ENCODE assay signal across 23 cellular contexts in the genomic region with DNA sequence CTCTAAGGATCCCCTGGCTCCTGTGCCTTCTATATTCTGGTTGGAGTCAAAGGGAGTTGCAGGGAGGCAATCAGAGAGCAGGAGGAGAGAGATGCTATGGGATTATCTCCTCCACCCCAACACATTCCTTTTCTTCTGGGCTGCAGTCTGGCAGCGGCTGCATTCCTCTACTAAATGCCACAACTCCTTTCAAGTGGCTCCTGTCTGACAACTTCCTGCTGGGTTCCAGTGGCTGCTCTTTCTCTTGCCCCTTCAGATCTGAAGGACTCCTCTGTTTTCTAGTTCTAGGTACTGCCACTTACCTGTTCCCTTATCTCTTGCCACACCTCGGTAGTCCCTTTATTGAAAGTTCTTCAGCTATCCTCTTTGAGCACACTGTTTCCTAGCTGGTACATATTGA.
"Had no signal": no experiment of that assay in that cellular context is flagged by ENCODE, and none has a peak within 500 bp of the region (broad histone marks: within the 10 kb centered on the region; RNA-seq: fewer than 3 reads in every experiment).

No MANE protein-coding gene starts in this region.

- ATAC-seq: activated CD4-positive, alpha-beta T cell treated with anti-CD3 and anti-CD28 coated beads for 36 hours; heart left ventricle; left ventricle myocardium superior; mucosa of descending colon; right lobe of liver; stimulated activated naive CD8-positive, alpha-beta T cell treated with anti-CD3 and anti-CD28 coated beads, Interleukin-15, amount 100 ng/mL, for 72 hours had no signal

- H3K4me3 ChIP-seq: heart left ventricle, mucosa of descending colon, right lobe of liver, skin epidermis, transverse colon, vagina had no signal

- H3K27ac ChIP-seq: epithelial cell of prostate, heart left ventricle, right lobe of liver, skin epidermis, transverse colon, vagina had no signal

- H3K27ac Mint-ChIP-seq: activated B cell treated with CpG ODN at 0.5 μM for 24 hours; activated CD4-positive, alpha-beta memory T cell treated with anti-CD3 and anti-CD28 coated beads, Interleukin-2, amount 10 ng/mL, durations not matched to agents 7 days and 5 days; activated CD4-positive, alpha-beta T cell treated with anti-CD3 and anti-CD28 coated beads for 36 hours; activated naive CD4-positive, alpha-beta T cell treated with anti-CD3 and anti-CD28 coated beads, Interleukin-2, amount 10 ng/mL, durations not matched to agents 7 days and 5 days; memory B cell; nephron progenitor cell; stimulated activated naive CD8-positive, alpha-beta T cell treated with anti-CD3 and anti-CD28 coated beads, Interleukin-15, amount 100 ng/mL, for 72 hours; T-helper 1 cell treated with Interleukin-12 subunit alpha and Interleukin-12 subunit beta and Interleukin-4 antibody, amounts not matched to agents 30 μg/mL and 1 μg/mL, for 36 hours had no signal

- H3K4me1 Mint-ChIP-seq: activated B cell treated with CpG ODN at 0.5 μM for 24 hours; activated CD4-positive, alpha-beta memory T cell treated with anti-CD3 and anti-CD28 coated beads, Interleukin-2, amount 10 ng/mL, durations not matched to agents 7 days and 5 days; activated CD4-positive, alpha-beta T cell treated with anti-CD3 and anti-CD28 coated beads for 36 hours; activated naive CD4-positive, alpha-beta T cell treated with anti-CD3 and anti-CD28 coated beads, Interleukin-2, amount 10 ng/mL, durations not matched to agents 7 days and 5 days; nephron progenitor cell; stimulated activated naive CD8-positive, alpha-beta T cell treated with anti-CD3 and anti-CD28 coated beads, Interleukin-15, amount 100 ng/mL, for 72 hours had no signal

- DNase-seq: activated B cell treated with CpG ODN at 0.5 μM for 24 hours; activated CD4-positive, alpha-beta memory T cell treated with anti-CD3 and anti-CD28 coated beads, Interleukin-2, amount 10 ng/mL, durations not matched to agents 7 days and 5 days; activated CD4-positive, alpha-beta T cell treated with anti-CD3 and anti-CD28 coated beads for 36 hours; activated effector memory CD4-positive, alpha-beta T cell treated with anti-CD3 and anti-CD28 coated beads, Interleukin-2, amount 50 U/mL, for 16 hours; activated naive CD4-positive, alpha-beta T cell treated with anti-CD3 and anti-CD28 coated beads, Interleukin-2, amount 10 ng/mL, durations not matched to agents 7 days and 5 days; amygdala; cortex of kidney; heart left ventricle; left ventricle myocardium superior; mucosa of descending colon; nephron progenitor cell; occipital lobe; posterior cingulate gyrus; right lobe of liver; stimulated activated CD4-positive, alpha-beta T cell treated with anti-CD3 and anti-CD28 coated beads, Interleukin-1b, Interleukin-23, amount 100 ng/mL, for 48 hours; stimulated activated naive CD8-positive, alpha-beta T cell treated with anti-CD3 and anti-CD28 coated beads, Interleukin-15, amount 100 ng/mL, for 72 hours; T1000; transverse colon had no signal

- H3K27me3 ChIP-seq: right lobe of liver, transverse colon, vagina had no signal

- H3K4me3 Mint-ChIP-seq: activated B cell treated with CpG ODN at 0.5 μM for 24 hours; activated CD4-positive, alpha-beta memory T cell treated with anti-CD3 and anti-CD28 coated beads, Interleukin-2, amount 10 ng/mL, durations not matched to agents 7 days and 5 days; activated CD4-positive, alpha-beta T cell treated with anti-CD3 and anti-CD28 coated beads for 36 hours; activated naive CD4-positive, alpha-beta T cell treated with anti-CD3 and anti-CD28 coated beads, Interleukin-2, amount 10 ng/mL, durations not matched to agents 7 days and 5 days; memory B cell; nephron progenitor cell; stimulated activated naive CD8-positive, alpha-beta T cell treated with anti-CD3 and anti-CD28 coated beads, Interleukin-15, amount 100 ng/mL, for 72 hours; T-helper 1 cell treated with Interleukin-12 subunit alpha and Interleukin-12 subunit beta and Interleukin-4 antibody, amounts not matched to agents 30 μg/mL and 1 μg/mL, for 36 hours had no signal

- H3K9me3 Mint-ChIP-seq: activated B cell treated with CpG ODN at 0.5 μM for 24 hours; activated CD4-positive, alpha-beta memory T cell treated with anti-CD3 and anti-CD28 coated beads, Interleukin-2, amount 10 ng/mL, durations not matched to agents 7 days and 5 days; activated naive CD4-positive, alpha-beta T cell treated with anti-CD3 and anti-CD28 coated beads, Interleukin-2, amount 10 ng/mL, durations not matched to agents 7 days and 5 days; memory B cell; nephron progenitor cell; stimulated activated naive CD8-positive, alpha-beta T cell treated with anti-CD3 and anti-CD28 coated beads, Interleukin-15, amount 100 ng/mL, for 72 hours; T-helper 1 cell treated with Interleukin-12 subunit alpha and Interleukin-12 subunit beta and Interleukin-4 antibody, amounts not matched to agents 30 μg/mL and 1 μg/mL, for 36 hours had no signal

- H3K36me3 ChIP-seq: heart left ventricle, right lobe of liver, transverse colon, vagina had no signal

- H3K36me3 Mint-ChIP-seq: activated naive CD4-positive, alpha-beta T cell treated with anti-CD3 and anti-CD28 coated beads, Interleukin-2, amount 10 ng/mL, durations not matched to agents 7 days and 5 days; memory B cell had no signal

- H3K9me3 ChIP-seq: heart left ventricle, mucosa of descending colon, right lobe of liver, transverse colon, vagina had no signal

- H3K4me1 ChIP-seq: heart left ventricle, right lobe of liver, transverse colon, vagina had no signal
